In genomic region chr15:70507772-70508351, GRCh38 we compare ENCODE assay signal across 8 cellular contexts.
DNase-seq lines count a peak whose midpoint lies in the region; ATAC-seq and TF ChIP-seq lines count a peak whose summit lies in the region.

No MANE protein-coding gene starts in this region.

- no peaks in the 10 kb centered on the region for H3K36me3 ChIP-seq in trophoblast cell (ENCODE audit: control insufficient read depth in 1 of 2, insufficient read depth in 2 of 2, low read length in 2 of 2)

- peaks cover 9% of the 10 kb centered on the region for H3K9me3 ChIP-seq in trophoblast cell (ENCODE audit: insufficient read depth, low read depth, low read length)

- no peak overlapping the region for H3K23ac ChIP-seq in trophoblast cell (ENCODE audit: low read length)

- H4K8ac ChIP-seq in trophoblast cell (ENCODE audit: low read depth, low read length) = no peak overlapping the region

- H2BK120ac ChIP-seq in trophoblast cell (ENCODE audit: insufficient read depth, low read length, poor library complexity) = no peak overlapping the region

- no peak overlapping the region for H3K27ac ChIP-seq in trophoblast cell (ENCODE audit: low read depth, low read length)

- no peak overlapping the region for H3K14ac ChIP-seq in trophoblast cell (ENCODE audit: low read length)

- ATAC-seq in activated naive CD8-positive, alpha-beta T cell treated with anti-CD3 and anti-CD28 coated beads, Interleukin-2, amount 50 U/mL, for 24 hours = peak; percentile 17

- no peak overlapping the region for H2BK5ac ChIP-seq in trophoblast cell (ENCODE audit: low read depth, low read length, poor library complexity)

- no peak overlapping the region for H3K4me3 ChIP-seq in trophoblast cell (ENCODE audit: low read depth, low read length)

- H3K79me1 ChIP-seq in trophoblast cell (ENCODE audit: low read length) = no peaks in the 10 kb centered on the region

- H3K79me2 ChIP-seq in trophoblast cell (ENCODE audit: control insufficient read depth, insufficient read depth, low read length, poor library complexity) = no peaks in the 10 kb centered on the region

- peaks cover 27% of the 10 kb centered on the region for H3K9me3 Mint-ChIP-seq in activated naive CD8-positive, alpha-beta T cell treated with anti-CD3 and anti-CD28 coated beads, Interleukin-2, amount 50 U/mL, for 24 hours
- peaks cover 6% of the 10 kb centered on the region for H3K9me3 Mint-ChIP-seq in endothelial cell (ENCODE audit: unreplicated experiment)

- no peak overlapping the region for H3K18ac ChIP-seq in trophoblast cell (ENCODE audit: low read length)

- H3K36me3 Mint-ChIP-seq in activated naive CD8-positive, alpha-beta T cell treated with anti-CD3 and anti-CD28 coated beads, Interleukin-2, amount 50 U/mL, for 24 hours (ENCODE audit: low read depth) = peaks cover 25% of the 10 kb centered on the region
- peaks cover 6% of the 10 kb centered on the region for H3K36me3 Mint-ChIP-seq in endothelial cell (ENCODE audit: low read depth, unreplicated experiment)

- TF ChIP-seq CTCF in endothelial cell (IDR thresholded peaks at IDR 0.05; ENCODE audit: unreplicated experiment) = no peak

- no peak overlapping the region for H4K91ac ChIP-seq in trophoblast cell (ENCODE audit: low read depth, low read length)

- no peak overlapping the region for H3K4ac ChIP-seq in trophoblast cell (ENCODE audit: low read depth, low read length)

- H3K27me3 ChIP-seq in trophoblast cell (ENCODE audit: insufficient read depth, low read length) = no peaks in the 10 kb centered on the region

- DNase-seq in NCI-H1694 treated with DMSO at 0.1 percent for 48 hours (lab: John Stamatoyannopoulos, UW) (peak; percentile 24), NCI-H1694 (lab: John Stamatoyannopoulos, UW) (no peak), NCI-H345 (lab: John Stamatoyannopoulos, UW) (peak; percentile 82), trophoblast cell (peak; percentile 23 to 47), AML-193 (lab: John Stamatoyannopoulos, UW) (no peak), endothelial cell (ENCODE audit: low spot score) (no peak)
- DNase-seq in activated naive CD8-positive, alpha-beta T cell treated with anti-CD3 and anti-CD28 coated beads, Interleukin-2, amount 50 U/mL, for 24 hours = no peak
- DNase-seq in activated effector memory CD4-positive, alpha-beta T cell treated with Interleukin-2 at 50 U/mL for 16 hours = no peak

- no peak overlapping the region for H2BK12ac ChIP-seq in trophoblast cell (ENCODE audit: low read length)

- no peak overlapping the region for H3K4me2 ChIP-seq in trophoblast cell (ENCODE audit: low read length)

- peaks cover 19 to 25% of the 10 kb centered on the region in 2 experiments for H3K4me1 ChIP-seq in trophoblast cell (ENCODE audit: control insufficient read depth in 1 of 2, insufficient read depth in 2 of 2, low read length in 2 of 2)

- H3K4me1 Mint-ChIP-seq in activated naive CD8-positive, alpha-beta T cell treated with anti-CD3 and anti-CD28 coated beads, Interleukin-2, amount 50 U/mL, for 24 hours = peaks cover 77% of the 10 kb centered on the region
- peaks cover 28% of the 10 kb centered on the region for H3K4me1 Mint-ChIP-seq in endothelial cell (ENCODE audit: unreplicated experiment)

- peak overlapping the region; percentile 8 for H3K4me3 Mint-ChIP-seq in activated naive CD8-positive, alpha-beta T cell treated with anti-CD3 and anti-CD28 coated beads, Interleukin-2, amount 50 U/mL, for 24 hours
- H3K4me3 Mint-ChIP-seq in endothelial cell (ENCODE audit: unreplicated experiment) = no peak overlapping the region

- no peak overlapping the region for H2AK5ac ChIP-seq in trophoblast cell (ENCODE audit: low read length)

- no peak overlapping the region for H3K9ac ChIP-seq in trophoblast cell (ENCODE audit: low read length)

- H4K12ac ChIP-seq in trophoblast cell (ENCODE audit: low read depth, low read length) = no peak overlapping the region

- no peak overlapping the region for H2AFZ ChIP-seq in trophoblast cell (ENCODE audit: insufficient read depth, low read length, poor library complexity)

- peaks cover 6% of the 10 kb centered on the region for H3K27me3 Mint-ChIP-seq in activated naive CD8-positive, alpha-beta T cell treated with anti-CD3 and anti-CD28 coated beads, Interleukin-2, amount 50 U/mL, for 24 hours
- H3K27me3 Mint-ChIP-seq in endothelial cell (ENCODE audit: unreplicated experiment) = peaks cover 4% of the 10 kb centered on the region

- no peak overlapping the region for H3K27ac Mint-ChIP-seq in activated naive CD8-positive, alpha-beta T cell treated with anti-CD3 and anti-CD28 coated beads, Interleukin-2, amount 50 U/mL, for 24 hours
- H3K27ac Mint-ChIP-seq in endothelial cell (ENCODE audit: unreplicated experiment) = no peak overlapping the region

- no CpG with 5 or more reads among the region's 1 CpG for WGBS in trophoblast cell (ENCODE audit: extremely low coverage, insufficient coverage, insufficient read length)

Comparison
In these comparisons a context has a peak if more than half of its experiments do, and no peak if none do; other contexts are left out.
1. DNase-seq: peak in NCI-H1694 treated with DMSO at 0.1 percent for 48 hours (single experiment), NCI-H345 (single experiment) and trophoblast cell (2 of 2); none in NCI-H1694 (single experiment), activated naive CD8-positive, alpha-beta T cell treated with anti-CD3 and anti-CD28 coated beads, Interleukin-2, amount 50 U/mL, for 24 hours (single experiment), AML-193 (0 of 2), endothelial cell (single experiment) and activated effector memory CD4-positive, alpha-beta T cell treated with Interleukin-2 at 50 U/mL for 16 hours (single experiment).